ENCODE assay signal across 8 cellular contexts in the genomic region with DNA sequence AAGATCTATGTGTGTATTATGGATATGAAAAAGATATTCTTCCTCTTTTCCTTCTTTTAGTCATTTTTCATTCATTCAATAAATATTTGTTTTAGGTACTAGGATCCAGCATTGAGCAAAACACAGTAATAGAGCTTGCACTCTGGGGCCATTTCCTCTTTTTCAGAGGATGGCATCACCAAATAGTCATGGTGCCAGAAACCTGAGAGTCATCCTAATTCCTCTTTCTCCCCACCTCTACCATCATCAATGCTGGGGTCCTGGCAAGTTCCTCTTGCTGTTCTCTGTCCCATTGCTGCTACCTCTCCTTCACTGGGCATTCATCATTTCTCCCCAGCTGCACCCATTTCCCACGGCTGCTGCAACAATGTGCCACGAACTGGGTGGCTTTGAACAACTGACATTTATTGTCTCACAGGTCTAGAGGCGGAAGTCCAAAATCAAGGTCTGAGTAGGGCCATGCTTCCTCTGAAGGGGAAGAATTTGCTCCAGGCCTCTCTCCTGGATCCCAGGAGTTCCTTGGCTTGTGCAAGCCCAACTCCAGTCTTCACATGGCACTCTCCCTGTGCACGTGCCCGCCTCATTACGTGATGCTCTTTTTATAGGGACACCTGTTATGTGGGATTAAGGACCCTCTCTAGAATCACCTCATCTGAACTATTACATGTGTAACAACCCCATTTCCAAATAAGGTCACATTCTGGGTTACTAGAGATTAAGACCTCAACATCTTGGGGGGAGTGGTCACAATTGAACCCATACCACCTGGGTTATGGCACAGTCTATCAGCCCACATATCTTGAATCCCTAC. TPM values are rescaled to one million over a fixed set of nuclear protein-coding genes. Genes with fewer than 3 reads are reported as not detected.
DNase-seq lines count a peak whose midpoint lies in the region; ATAC-seq and TF ChIP-seq lines count a peak whose summit lies in the region.

No MANE protein-coding gene starts in this region.

- H3K9me3 Mint-ChIP-seq in natural killer cell (no peaks in the 10 kb centered on the region), mesothelial cell of epicardium (no peaks in the 10 kb centered on the region)

- H3K36me3 ChIP-seq in gastroesophageal sphincter (no peaks in the 10 kb centered on the region), subcutaneous abdominal adipose tissue (ENCODE audit: control insufficient read depth in 5 of 5, insufficient read depth in 5 of 5, low read length in 5 of 5) (no peaks in the 10 kb centered on the region)

- H3K4me1 ChIP-seq in gastroesophageal sphincter (peaks cover 0 to 7% (median 5%) of the 10 kb centered on the region in 3 donors), subcutaneous abdominal adipose tissue (ENCODE audit: control insufficient read depth in 5 of 5, insufficient read depth in 5 of 5, low read length in 5 of 5) (peaks cover 2 to 23% (median 16%) of the 10 kb centered on the region in 5 donors)

- H3K9ac ChIP-seq in subcutaneous abdominal adipose tissue (ENCODE audit: low read length in 5 of 5), result peak overlapping the region in 1 of 5 donors; percentile 23

- TF ChIP-seq POLR2A in gastroesophageal sphincter (IDR thresholded peaks at IDR 0.05), result no peak

- 87 to 97% methylated on average over 5 of the region's 6 CpGs for WGBS in gastroesophageal sphincter (ENCODE audit: low coverage in 1 of 2), 2 donors

- H3K27me3 ChIP-seq in gastroesophageal sphincter (no peaks in the 10 kb centered on the region), subcutaneous abdominal adipose tissue (ENCODE audit: control insufficient read depth in 5 of 5, insufficient read depth in 4 of 5, low read length in 5 of 5) (no peaks in the 10 kb centered on the region)

- H3K36me3 Mint-ChIP-seq in natural killer cell, result no peaks in the 10 kb centered on the region
- no peaks in the 10 kb centered on the region for H3K36me3 Mint-ChIP-seq in mesothelial cell of epicardium

- TF ChIP-seq CTCF in gastroesophageal sphincter (IDR thresholded peaks at IDR 0.05), result no peak
- TF ChIP-seq CTCF in natural killer cell (IDR thresholded peaks at IDR 0.05), result no peak
- TF ChIP-seq CTCF in mesothelial cell of epicardium (IDR thresholded peaks at IDR 0.05; ENCODE audit: unreplicated experiment), result no peak

- H3K27me3 Mint-ChIP-seq in natural killer cell (ENCODE audit: low read depth in 2 of 2) (peaks cover 8 to 11% of the 10 kb centered on the region in 2 donors), mesothelial cell of epicardium (ENCODE audit: low read depth) (peaks cover 32% of the 10 kb centered on the region)

- ATAC-seq in GM21447 (IDR thresholded peaks at IDR 0.05; ENCODE audit: unreplicated experiment) (peak; percentile 79), HG03521 (IDR thresholded peaks at IDR 0.05; ENCODE audit: unreplicated experiment) (peak; percentile 80), gastroesophageal sphincter (peak; percentile 42), natural killer cell (no peak)

- DNase-seq in NCI-H187 treated with DMSO at 0.1 percent for 48 hours (lab: John Stamatoyannopoulos, UW) (no peak), natural killer cell (no peak), mesothelial cell of epicardium (ENCODE audit: low spot score in 2 of 2, unreplicated experiment in 2 of 2) (no peak)
- no peak for DNase-seq in stimulated activated CD4-positive, alpha-beta T cell treated with anti-CD3 and anti-CD28 coated beads, Interleukin-12 subunit alpha, Interleukin-12 subunit beta, amount 100 ng/mL, for 4 hours

- TF ChIP-seq EP300 in gastroesophageal sphincter (IDR thresholded peaks at IDR 0.05), result no peak

- intact Hi-C loops in natural killer cell (cut with micrococcal nuclease), result no loop called here

- no peaks in the 10 kb centered on the region for H3K9me3 ChIP-seq in gastroesophageal sphincter
- H3K9me3 ChIP-seq in subcutaneous abdominal adipose tissue (ENCODE audit: control insufficient read depth in 5 of 5, low read length in 5 of 5), result no peaks in the 10 kb centered on the region

- H3K4me3 ChIP-seq in gastroesophageal sphincter (no peak overlapping the region), subcutaneous abdominal adipose tissue (ENCODE audit: low read depth in 1 of 5, low read length in 5 of 5) (no peak overlapping the region)

- no peak overlapping the region for H3K27ac Mint-ChIP-seq in natural killer cell
- H3K27ac Mint-ChIP-seq in mesothelial cell of epicardium, result no peak overlapping the region

- H3K4me1 Mint-ChIP-seq in natural killer cell (peaks cover 0 to 5% of the 10 kb centered on the region in 2 donors), mesothelial cell of epicardium (peaks cover 6% of the 10 kb centered on the region)

- H3K4me3 Mint-ChIP-seq in natural killer cell, result no peak overlapping the region
- no peak overlapping the region for H3K4me3 Mint-ChIP-seq in mesothelial cell of epicardium

- H3K27ac ChIP-seq in gastroesophageal sphincter (peak overlapping the region in 3 of 4 donors; percentile 49 to 70 (median 60)), subcutaneous abdominal adipose tissue (ENCODE audit: low read depth, low read length) (peak overlapping the region; percentile 38)

RNA-seq across cellular contexts. Expression of a gene that starts 9.5 kb away (rescaled TPM):
- total RNA-seq in gastroesophageal sphincter (10 to 100 TPM; 47.9 to 81.3 (median 52.7) TPM), natural killer cell (100 to 1,000 TPM; 208 to 282 (median 253) TPM), mesothelial cell of epicardium (107 to 112 TPM (median 111 TPM) in 3 replicates)

Comparison
In these comparisons a context has a peak if more than half of its experiments do, and no peak if none do; other contexts are left out.
1. ATAC-seq: peak in GM21447 (single experiment), HG03521 (single experiment) and gastroesophageal sphincter (single experiment); none in natural killer cell (0 of 3).